In genomic region chr2:222671259-222672067, GRCh38 we compare ENCODE assay signal across 1 cellular context.
TF ChIP-seq lines count a peak whose summit lies in the region.

Gene MOGAT1 (plus strand): TSS chr2:222671658. CDS start chr2:222671786, 128 bp downstream.

TF ChIP-seq in HepG2, 621 proteins besides CTCF, POLR2A, EP300 and RAD21 (continued from another document and continues in another):
- TF ChIP-seq ZNF770 (CRISPR knock-in tag; IDR thresholded peaks at IDR 0.05), result peak; percentile 65
- no peak for TF ChIP-seq ZNF597 (CRISPR knock-in tag; IDR thresholded peaks at IDR 0.05)
- TF ChIP-seq KDM5B (CRISPR knock-in tag; IDR thresholded peaks at IDR 0.05; ENCODE audit: borderline replicate concordance), result peak; percentile 100
- no peak for TF ChIP-seq PBX2 (CRISPR knock-in tag; IDR thresholded peaks at IDR 0.05)
- TF ChIP-seq CHD2 (IDR thresholded peaks at IDR 0.05; ENCODE audit: low read depth, low read length), result 0 out of 2 replicates have a peak, but pooled peaks have one; percentile 7
- TF ChIP-seq ZNF7 (CRISPR knock-in tag; IDR thresholded peaks at IDR 0.05), result 0 out of 2 replicates have a peak, but pooled peaks have one; percentile 20
- no peak for TF ChIP-seq HIVEP1 (CRISPR knock-in tag; IDR thresholded peaks at IDR 0.05)
- TF ChIP-seq CAMTA2 (CRISPR knock-in tag; IDR thresholded peaks at IDR 0.05; ENCODE audit: borderline replicate concordance), result peak; percentile 93; the same call in 1 of the 2 replicates
- TF ChIP-seq MIXL1 (CRISPR knock-in tag; IDR thresholded peaks at IDR 0.05), result no peak; the same call in 1 of the 2 replicates
- TF ChIP-seq ZSCAN9 (CRISPR knock-in tag; IDR thresholded peaks at IDR 0.05; ENCODE audit: borderline replicate concordance), result peak; percentile 85; the same call in 1 of the 2 replicates
- no peak for TF ChIP-seq SUZ12 (IDR thresholded peaks at IDR 0.05; ENCODE audit: low read depth, low read length)
- TF ChIP-seq KDM3A (CRISPR knock-in tag; IDR thresholded peaks at IDR 0.05; ENCODE audit: low read depth), result peak; percentile 97
- no peak; the same call in 1 of the 2 replicates for TF ChIP-seq HNF4A (CRISPR knock-in tag; IDR thresholded peaks at IDR 0.05)
- peak; percentile 83; the same call in 1 of the 2 replicates for TF ChIP-seq MXD4 (CRISPR knock-in tag; IDR thresholded peaks at IDR 0.05)
- TF ChIP-seq ZNF556 (CRISPR knock-in tag; IDR thresholded peaks at IDR 0.05; ENCODE audit: borderline replicate concordance), result peak; percentile 93
- no peak; the same call in 1 of the 2 replicates for TF ChIP-seq FOXA3 (CRISPR knock-in tag; IDR thresholded peaks at IDR 0.05)
- TF ChIP-seq ZNF788 (CRISPR knock-in tag; IDR thresholded peaks at IDR 0.05; ENCODE audit: borderline replicate concordance), result peak; percentile 43; the same call in 1 of the 2 replicates
- TF ChIP-seq ZNF839 (CRISPR knock-in tag; IDR thresholded peaks at IDR 0.05; ENCODE audit: borderline replicate concordance), result 0 out of 2 replicates have a peak, but pooled peaks have one; percentile 44
- peak; percentile 61; the same call in 1 of the 2 replicates for TF ChIP-seq CENPT (CRISPR knock-in tag; IDR thresholded peaks at IDR 0.05; ENCODE audit: low read depth)
- no peak; the same call in 1 of the 2 replicates for TF ChIP-seq ZNF749 (CRISPR knock-in tag; IDR thresholded peaks at IDR 0.05; ENCODE audit: borderline replicate concordance)
- TF ChIP-seq SKIL (CRISPR knock-in tag; IDR thresholded peaks at IDR 0.05; ENCODE audit: borderline replicate concordance), result no peak
- TF ChIP-seq MAFF (IDR thresholded peaks at IDR 0.05; ENCODE audit: low read depth, low read length), result no peak
- peak; percentile 93 for TF ChIP-seq TMF1 (CRISPR knock-in tag; IDR thresholded peaks at IDR 0.05; ENCODE audit: low read depth)
- TF ChIP-seq, protein P1, sequence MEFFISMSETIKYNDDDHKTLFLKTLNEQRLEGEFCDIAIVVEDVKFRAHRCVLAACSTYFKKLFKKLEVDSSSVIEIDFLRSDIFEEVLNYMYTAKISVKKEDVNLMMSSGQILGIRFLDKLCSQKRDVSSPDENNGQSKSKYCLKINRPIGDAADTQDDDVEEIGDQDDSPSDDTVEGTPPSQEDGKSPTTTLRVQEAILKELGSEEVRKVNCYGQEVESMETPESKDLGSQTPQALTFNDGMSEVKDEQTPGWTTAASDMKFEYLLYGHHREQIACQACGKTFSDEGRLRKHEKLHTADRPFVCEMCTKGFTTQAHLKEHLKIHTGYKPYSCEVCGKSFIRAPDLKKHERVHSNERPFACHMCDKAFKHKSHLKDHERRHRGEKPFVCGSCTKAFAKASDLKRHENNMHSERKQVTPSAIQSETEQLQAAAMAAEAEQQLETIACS (CRISPR knock-in tag; IDR thresholded peaks at IDR 0.05), result no peak; the same call in 1 of the 2 replicates
- TF ChIP-seq ZNF644 (CRISPR knock-in tag; IDR thresholded peaks at IDR 0.05; ENCODE audit: low read depth), result no peak
- TF ChIP-seq PATZ1 (CRISPR knock-in tag; IDR thresholded peaks at IDR 0.05), result peak; percentile 71
- TF ChIP-seq, protein P2, sequence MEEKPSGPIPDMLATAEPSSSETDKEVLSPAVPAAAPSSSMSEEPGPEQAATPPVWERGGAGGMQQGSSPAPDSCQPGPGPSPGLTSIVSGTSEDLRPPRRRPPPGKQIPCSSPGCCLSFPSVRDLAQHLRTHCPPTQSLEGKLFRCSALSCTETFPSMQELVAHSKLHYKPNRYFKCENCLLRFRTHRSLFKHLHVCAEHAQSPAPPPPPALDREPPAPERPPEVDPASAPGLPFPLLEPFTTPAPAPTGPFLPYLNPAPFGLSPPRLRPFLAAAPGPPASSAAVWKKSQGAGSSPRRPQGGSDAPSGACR (CRISPR knock-in tag; IDR thresholded peaks at IDR 0.05), result peak; percentile 76; the same call in 1 of the 2 replicates
- no peak for TF ChIP-seq ZBTB10 (CRISPR knock-in tag; IDR thresholded peaks at IDR 0.05; ENCODE audit: borderline replicate concordance)
- peak; percentile 82 for TF ChIP-seq SALL1 (CRISPR knock-in tag; IDR thresholded peaks at IDR 0.05)
- TF ChIP-seq ZNF747 (CRISPR knock-in tag; IDR thresholded peaks at IDR 0.05; ENCODE audit: borderline replicate concordance), result peak; percentile 94; the same call in 1 of the 2 replicates
- peak; percentile 61 for TF ChIP-seq PTBP1 (IDR thresholded peaks at IDR 0.05; ENCODE audit: low read depth, low read length, poor library complexity, severe bottlenecking)
- peak; percentile 90; the same call in 1 of the 2 replicates for TF ChIP-seq ZBTB7B (CRISPR knock-in tag; IDR thresholded peaks at IDR 0.05)
- TF ChIP-seq ZNF816 (CRISPR knock-in tag; IDR thresholded peaks at IDR 0.05; ENCODE audit: borderline replicate concordance), result peak; percentile 41; the same call in 1 of the 2 replicates
- TF ChIP-seq, protein P3, sequence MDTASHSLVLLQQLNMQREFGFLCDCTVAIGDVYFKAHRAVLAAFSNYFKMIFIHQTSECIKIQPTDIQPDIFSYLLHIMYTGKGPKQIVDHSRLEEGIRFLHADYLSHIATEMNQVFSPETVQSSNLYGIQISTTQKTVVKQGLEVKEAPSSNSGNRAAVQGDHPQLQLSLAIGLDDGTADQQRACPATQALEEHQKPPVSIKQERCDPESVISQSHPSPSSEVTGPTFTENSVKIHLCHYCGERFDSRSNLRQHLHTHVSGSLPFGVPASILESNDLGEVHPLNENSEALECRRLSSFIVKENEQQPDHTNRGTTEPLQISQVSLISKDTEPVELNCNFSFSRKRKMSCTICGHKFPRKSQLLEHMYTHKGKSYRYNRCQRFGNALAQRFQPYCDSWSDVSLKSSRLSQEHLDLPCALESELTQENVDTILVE (CRISPR knock-in tag; IDR thresholded peaks at IDR 0.05), result peak; percentile 1; the same call in 1 of the 2 replicates
- no peak; the same call in 1 of the 2 replicates for TF ChIP-seq ZNF567 (CRISPR knock-in tag; IDR thresholded peaks at IDR 0.05; ENCODE audit: borderline replicate concordance)
- no peak for TF ChIP-seq YEATS2 (CRISPR knock-in tag; IDR thresholded peaks at IDR 0.05; ENCODE audit: borderline replicate concordance)
- no peak for TF ChIP-seq MAZ (IDR thresholded peaks at IDR 0.05; ENCODE audit: borderline replicate concordance, low read depth, low read length)
- peak; percentile 82 for TF ChIP-seq MAZ (CRISPR knock-in tag; IDR thresholded peaks at IDR 0.05; ENCODE audit: low read depth)
- no peak for TF ChIP-seq ZNF75D (CRISPR knock-in tag; IDR thresholded peaks at IDR 0.05; ENCODE audit: borderline replicate concordance)
- TF ChIP-seq ZNF674 (CRISPR knock-in tag; IDR thresholded peaks at IDR 0.05; ENCODE audit: low read depth), result no peak
- TF ChIP-seq, protein P4, sequence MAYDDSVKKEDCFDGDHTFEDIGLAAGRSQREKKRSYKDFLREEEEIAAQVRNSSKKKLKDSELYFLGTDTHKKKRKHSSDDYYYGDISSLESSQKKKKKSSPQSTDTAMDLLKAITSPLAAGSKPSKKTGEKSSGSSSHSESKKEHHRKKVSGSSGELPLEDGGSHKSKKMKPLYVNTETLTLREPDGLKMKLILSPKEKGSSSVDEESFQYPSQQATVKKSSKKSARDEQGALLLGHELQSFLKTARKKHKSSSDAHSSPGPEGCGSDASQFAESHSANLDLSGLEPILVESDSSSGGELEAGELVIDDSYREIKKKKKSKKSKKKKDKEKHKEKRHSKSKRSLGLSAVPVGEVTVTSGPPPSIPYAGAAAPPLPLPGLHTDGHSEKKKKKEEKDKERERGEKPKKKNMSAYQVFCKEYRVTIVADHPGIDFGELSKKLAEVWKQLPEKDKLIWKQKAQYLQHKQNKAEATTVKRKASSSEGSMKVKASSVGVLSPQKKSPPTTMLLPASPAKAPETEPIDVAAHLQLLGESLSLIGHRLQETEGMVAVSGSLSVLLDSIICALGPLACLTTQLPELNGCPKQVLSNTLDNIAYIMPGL (CRISPR knock-in tag; IDR thresholded peaks at IDR 0.05; ENCODE audit: borderline replicate concordance in 1 of 2, low read depth in 1 of 2), result peak; percentile 81 to 89; a peak in 3 of 4 replicates
- TF ChIP-seq ZNF207 (IDR thresholded peaks at IDR 0.05; ENCODE audit: borderline replicate concordance), result no peak
- TF ChIP-seq SSRP1 (CRISPR knock-in tag; IDR thresholded peaks at IDR 0.05), result no peak; the same call in 1 of the 2 replicates
- TF ChIP-seq GLMP (CRISPR knock-in tag; IDR thresholded peaks at IDR 0.05; ENCODE audit: borderline replicate concordance), result no peak
